In the genomic region with DNA sequence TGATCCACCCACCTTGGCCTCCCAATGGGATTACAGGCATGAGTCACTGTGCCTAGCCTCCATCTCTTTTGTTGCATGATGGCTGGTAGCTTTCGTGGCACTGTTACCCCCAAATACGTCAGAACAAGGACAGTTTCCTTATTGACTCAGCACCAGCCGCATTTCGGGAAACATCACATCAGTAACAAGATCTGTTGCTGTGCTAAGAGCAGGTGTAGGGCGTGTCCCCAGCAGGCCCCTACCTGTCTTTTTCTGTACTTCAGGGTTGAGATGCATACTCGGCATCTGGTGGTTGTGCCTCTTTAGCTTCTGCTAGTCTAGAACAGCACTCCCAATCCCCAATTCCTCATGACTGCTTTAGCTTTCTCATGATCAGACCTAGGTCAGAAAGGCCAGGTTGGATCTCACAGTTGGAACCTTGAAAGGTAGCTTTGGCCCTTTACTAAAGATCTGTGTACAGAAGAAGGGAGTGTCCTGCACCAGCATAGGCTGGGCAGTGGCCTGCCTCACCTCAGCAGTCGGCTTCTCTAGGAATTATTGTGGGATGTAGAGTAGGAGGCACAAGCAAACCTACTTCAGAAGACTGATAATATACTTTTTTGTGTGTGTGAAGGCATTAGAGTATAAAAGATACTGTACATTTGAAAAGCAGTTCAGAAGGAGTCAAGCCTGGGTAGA, we compare ENCODE assay signal across 11 cellular contexts. TPM values are rescaled to one million over a fixed set of nuclear protein-coding genes. Genes with fewer than 3 reads are reported as not detected.
DNase-seq lines count a peak whose midpoint lies in the region; ATAC-seq and TF ChIP-seq lines count a peak whose summit lies in the region.
"Had no signal": no experiment of that assay in that cellular context is flagged by ENCODE, and none has a peak within 500 bp of the region (broad histone marks: within the 10 kb centered on the region; RNA-seq: fewer than 3 reads in every experiment).

No MANE protein-coding gene starts in this region.

- peak; percentile 23 for ATAC-seq in activated CD4-positive, alpha-beta T cell treated with anti-CD3 and anti-CD28 coated beads for 36 hours
- ATAC-seq in HG03469 (IDR thresholded peaks at IDR 0.05; ENCODE audit: unreplicated experiment) (no peak), GM18909 (IDR thresholded peaks at IDR 0.05; ENCODE audit: poor library complexity, unreplicated experiment) (no peak)
- ATAC-seq: activated CD4-positive, CD25-positive, alpha-beta regulatory T cell treated with anti-CD3 and anti-CD28 coated beads, Interleukin-2, amount 50 U/mL, for 24 hours had no signal

- H3K27me3 ChIP-seq in Loucy (ENCODE audit: insufficient read depth, low read length, poor library complexity, severe bottlenecking), result no peaks in the 10 kb centered on the region
- no peaks in the 10 kb centered on the region for H3K27me3 ChIP-seq in osteoblast (ENCODE audit: insufficient read depth, low read length)
- H3K27me3 ChIP-seq: upper lobe of left lung had no signal

- no peaks in the 10 kb centered on the region for H3K27me3 Mint-ChIP-seq in activated CD4-positive, alpha-beta T cell treated with anti-CD3 and anti-CD28 coated beads for 36 hours
- no peaks in the 10 kb centered on the region for H3K27me3 Mint-ChIP-seq in brain
- H3K27me3 Mint-ChIP-seq: activated naive CD4-positive, alpha-beta T cell treated with anti-CD3 and anti-CD28 coated beads, Interleukin-2, amount 50 U/mL, for 24 hours had no signal

- no peak overlapping the region for H3K4me3 Mint-ChIP-seq in activated CD4-positive, alpha-beta T cell treated with anti-CD3 and anti-CD28 coated beads for 36 hours
- H3K4me3 Mint-ChIP-seq in brain, result no peak overlapping the region
- H3K4me3 Mint-ChIP-seq: activated naive CD4-positive, alpha-beta T cell treated with anti-CD3 and anti-CD28 coated beads, Interleukin-2, amount 50 U/mL, for 24 hours had no signal

- H2AFZ ChIP-seq in Loucy (ENCODE audit: low read length), result no peak overlapping the region
- no peak overlapping the region for H2AFZ ChIP-seq in osteoblast (ENCODE audit: low read length)

- H3K9me3 Mint-ChIP-seq in activated CD4-positive, alpha-beta T cell treated with anti-CD3 and anti-CD28 coated beads for 36 hours (ENCODE audit: low read depth), result no peaks in the 10 kb centered on the region
- no peaks in the 10 kb centered on the region for H3K9me3 Mint-ChIP-seq in brain
- H3K9me3 Mint-ChIP-seq: activated naive CD4-positive, alpha-beta T cell treated with anti-CD3 and anti-CD28 coated beads, Interleukin-2, amount 50 U/mL, for 24 hours had no signal

- no peaks in the 10 kb centered on the region for H3K9me2 ChIP-seq in Loucy (replicated peaks; ENCODE audit: low read depth, low read length)

- H3K4me3 ChIP-seq in Loucy (ENCODE audit: low read length, poor library complexity, severe bottlenecking) (no peak overlapping the region), osteoblast (ENCODE audit: insufficient read depth, low read length) (no peak overlapping the region)
- H3K4me3 ChIP-seq: upper lobe of left lung had no signal

- peaks cover 57% of the 10 kb centered on the region for H3K36me3 Mint-ChIP-seq in activated CD4-positive, alpha-beta T cell treated with anti-CD3 and anti-CD28 coated beads for 36 hours (ENCODE audit: low read depth)
- H3K36me3 Mint-ChIP-seq in brain, result peaks cover 54% of the 10 kb centered on the region

- H3K4me1 Mint-ChIP-seq in activated CD4-positive, alpha-beta T cell treated with anti-CD3 and anti-CD28 coated beads for 36 hours, result peaks cover 12% of the 10 kb centered on the region
- H3K4me1 Mint-ChIP-seq in brain, result peaks cover 20% of the 10 kb centered on the region

- intact Hi-C loops in activated CD4-positive, alpha-beta T cell treated with anti-CD3 and anti-CD28 coated beads for 36 hours (cut with DNase I, micrococcal nuclease), result no loop called here

- H3K4me1 ChIP-seq in Loucy (ENCODE audit: insufficient read depth, low read length, poor library complexity, severe bottlenecking), result peaks cover 7% of the 10 kb centered on the region
- peaks cover 23% of the 10 kb centered on the region for H3K4me1 ChIP-seq in osteoblast (ENCODE audit: insufficient read depth, low read length)
- H3K4me1 ChIP-seq: upper lobe of left lung had no signal

- POLR2A ChIA-PET in activated CD4-positive, alpha-beta T cell treated with anti-CD3 and anti-CD28 coated beads for 36 hours (lab: Charles Lee), result no interaction called here

- peaks cover 94% of the 10 kb centered on the region; the same call in 1 of the 2 replicates for H3K36me3 ChIP-seq in Loucy (ENCODE audit: insufficient read depth, low read length)
- H3K36me3 ChIP-seq in osteoblast (ENCODE audit: insufficient read depth, low read length), result peaks cover 29% of the 10 kb centered on the region

- peak overlapping the region; percentile 32 for H3K9ac ChIP-seq in Loucy (ENCODE audit: low read depth, low read length, poor library complexity, severe bottlenecking)

- CTCF ChIA-PET in activated CD4-positive, alpha-beta T cell treated with anti-CD3 and anti-CD28 coated beads for 36 hours (lab: Charles Lee), result interaction anchor here (0.6 to 3.8 kb wide), 4 partner anchors 9 to 215 kb away, joined by 3 to 29 read pairs (median 3); no protein-coding TSS in a partner anchor

- H3K4me2 ChIP-seq in Loucy (ENCODE audit: low read depth, low read length, poor library complexity, severe bottlenecking) (no peak overlapping the region), osteoblast (ENCODE audit: insufficient read depth, low read length) (no peak overlapping the region)

- H3K27ac Mint-ChIP-seq in activated CD4-positive, alpha-beta T cell treated with anti-CD3 and anti-CD28 coated beads for 36 hours, result no peak overlapping the region
- H3K27ac Mint-ChIP-seq in brain, result peak overlapping the region in 3 of 5 experiments; percentile 15 to 78 (median 78)
- H3K27ac Mint-ChIP-seq: activated naive CD4-positive, alpha-beta T cell treated with anti-CD3 and anti-CD28 coated beads, Interleukin-2, amount 50 U/mL, for 24 hours had no signal

- DNase-seq in activated CD4-positive, alpha-beta T cell treated with anti-CD3 and anti-CD28 coated beads for 36 hours, result no peak
- no peak for DNase-seq in activated CD4-positive, alpha-beta T cell treated with anti-CD3 and anti-CD28 coated beads for 4 hours
- no peak for DNase-seq in osteoblast (ENCODE audit: insufficient read length, low spot score, missing footprints)
- DNase-seq in hypothalamus (lab: John Stamatoyannopoulos, UW), result no peak
- DNase-seq: upper lobe of left lung had no signal

- H3K79me2 ChIP-seq in Loucy (ENCODE audit: insufficient read depth, low read length) (peaks cover 91% of the 10 kb centered on the region), osteoblast (ENCODE audit: insufficient read depth, low read length) (peaks cover 96% of the 10 kb centered on the region)

- H4K20me1 ChIP-seq in Loucy (ENCODE audit: insufficient read depth, low read length, poor library complexity, severe bottlenecking) (peaks cover 74% of the 10 kb centered on the region), osteoblast (ENCODE audit: insufficient read depth, low read length) (peaks cover 19% of the 10 kb centered on the region)

- peak overlapping the region; percentile 1 for H3K27ac ChIP-seq in osteoblast (ENCODE audit: low read depth, low read length)
- H3K27ac ChIP-seq: upper lobe of left lung had no signal

- TF ChIP-seq CTCF in Loucy (conservative IDR thresholded peaks at IDR 0.05; ENCODE audit: low read length) (no peak), brain (conservative IDR thresholded peaks at IDR 0.05) (no peak), osteoblast (IDR thresholded peaks at IDR 0.05; ENCODE audit: extremely low read depth, low read depth, low read length) (no peak)

- H3K9me3 ChIP-seq in Loucy (ENCODE audit: insufficient read depth, low read depth, low read length) (no peaks in the 10 kb centered on the region), osteoblast (ENCODE audit: low read depth, low read length) (no peaks in the 10 kb centered on the region)
- H3K9me3 ChIP-seq: upper lobe of left lung had no signal

- H3F3A ChIP-seq in Loucy (ENCODE audit: low read depth), result peaks cover 3% of the 10 kb centered on the region; the same call in 1 of the 2 replicates

RNA-seq across cellular contexts. Expression of gene NSD2, which starts 36.8 kb away (rescaled TPM):
- 100 to 1,000 TPM; 194 to 232 TPM for total RNA-seq in activated CD4-positive, alpha-beta T cell treated with anti-CD3 and anti-CD28 coated beads for 36 hours
- 72.8 TPM for polyA plus RNA-seq in brain (ENCODE audit: insufficient read depth, low read depth, low replicate concordance)
- total RNA-seq in osteoblast, result 53.0 and 58.6 TPM in 2 replicates

RNA-seq across cellular contexts. Expression of gene LETM1, which starts 52.0 kb away (rescaled TPM):
- total RNA-seq in activated CD4-positive, alpha-beta T cell treated with anti-CD3 and anti-CD28 coated beads for 36 hours, result 10 to 100 TPM; 41.6 to 51.3 TPM
- polyA plus RNA-seq in brain (ENCODE audit: insufficient read depth, low read depth, low replicate concordance), result 16.8 TPM
- 68.4 and 75.3 TPM in 2 replicates for total RNA-seq in osteoblast
